In the genomic region with DNA sequence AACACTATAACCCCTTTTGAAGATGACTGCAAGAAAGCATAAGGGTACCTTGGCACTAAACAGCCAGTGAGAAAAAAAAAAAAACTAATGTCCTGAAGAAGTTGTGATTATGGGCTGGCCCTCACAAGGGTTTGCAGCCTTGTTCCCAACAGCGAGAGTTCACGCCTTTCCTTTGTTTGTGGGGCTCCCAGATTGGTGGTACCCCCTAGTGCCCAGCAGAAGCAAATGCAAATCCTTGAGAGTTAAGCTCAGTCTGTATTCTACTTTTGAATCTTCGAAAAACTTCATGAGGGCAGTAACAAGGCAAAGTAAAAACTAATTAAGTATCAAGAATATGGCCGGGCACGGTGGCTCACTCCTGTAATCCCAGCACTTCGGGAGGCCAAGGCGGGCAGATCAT, we compare ENCODE assay signal across 19 cellular contexts.
DNase-seq lines count a peak whose midpoint lies in the region; ATAC-seq and TF ChIP-seq lines count a peak whose summit lies in the region.
"Had no signal": no experiment of that assay in that cellular context is flagged by ENCODE, and none has a peak within 500 bp of the region (broad histone marks: within the 10 kb centered on the region; RNA-seq: fewer than 3 reads in every experiment).

No MANE protein-coding gene starts in this region.

- no peak overlapping the region for H3K4me3 ChIP-seq in colonic mucosa

- no peak for ATAC-seq in HG02763 (IDR thresholded peaks at IDR 0.05; ENCODE audit: unreplicated experiment)
- ATAC-seq: activated CD8-positive, alpha-beta T cell treated with anti-CD3 and anti-CD28 coated beads for 36 hours; sciatic nerve had no signal

- no peak overlapping the region for H3K9ac ChIP-seq in colonic mucosa (ENCODE audit: low read depth in 2 of 2, low read length in 2 of 2)
- H3K9ac ChIP-seq: SK-N-SH had no signal

- no peaks in the 10 kb centered on the region for H3K9me3 ChIP-seq in colonic mucosa

- no peaks in the 10 kb centered on the region for H3K4me1 ChIP-seq in colonic mucosa

- no peak for TF ChIP-seq CTCF in colonic mucosa (IDR thresholded peaks at IDR 0.05)

- no peaks in the 10 kb centered on the region for H3K36me3 ChIP-seq in colonic mucosa

- intact Hi-C loops in colonic mucosa (cut with DNase I), result no loop called here

- DNase-seq in Daoy (ENCODE audit: low read depth), result peak; percentile 10
- peak; percentile 2 for DNase-seq in HCEC 1CT
- DNase-seq in RKO (ENCODE audit: low spot score), result peak; percentile 18
- peak; percentile 39 for DNase-seq in iPS-NIHi11 (ENCODE audit: low spot score)
- DNase-seq in NCI-H2029 (lab: John Stamatoyannopoulos, UW), result no peak
- no peak for DNase-seq in colonic mucosa
- no peak for DNase-seq in DMS79 (lab: John Stamatoyannopoulos, UW)
- DNase-seq: activated CD8-positive, alpha-beta T cell treated with anti-CD3 and anti-CD28 coated beads for 36 hours; activated naive CD8-positive, alpha-beta T cell treated with anti-CD3 and anti-CD28 coated beads, Interleukin-2, amount 10 ng/mL, durations not matched to agents 7 days and 5 days; activated T-cell treated with anti-CD3 and anti-CD28 coated beads, Interleukin-2, amount 50 U/mL, for 48 hours; caudate nucleus; effector memory CD4-positive, alpha-beta T cell; NCI-H187 treated with DMSO at 0.1 percent for 48 hours; NCI-H510A; nucleus accumbens; SK-N-SH; stimulated activated CD4-positive, alpha-beta T cell treated with anti-CD3 and anti-CD28 coated beads, Interleukin-2, amount 100 ng/mL, for 24 hours had no signal

- H3K27ac ChIP-seq in colonic mucosa, result no peak overlapping the region

- no peaks in the 10 kb centered on the region for H3K27me3 ChIP-seq in colonic mucosa

Comparison
In these comparisons a context has a peak if more than half of its experiments do, and no peak if none do; other contexts are left out.
1. DNase-seq: peak in Daoy (single experiment), HCEC 1CT (single experiment), RKO (single experiment) and iPS-NIHi11 (single experiment); none in NCI-H2029 (single experiment), colonic mucosa (single experiment) and DMS79 (single experiment).